In the genomic region with DNA sequence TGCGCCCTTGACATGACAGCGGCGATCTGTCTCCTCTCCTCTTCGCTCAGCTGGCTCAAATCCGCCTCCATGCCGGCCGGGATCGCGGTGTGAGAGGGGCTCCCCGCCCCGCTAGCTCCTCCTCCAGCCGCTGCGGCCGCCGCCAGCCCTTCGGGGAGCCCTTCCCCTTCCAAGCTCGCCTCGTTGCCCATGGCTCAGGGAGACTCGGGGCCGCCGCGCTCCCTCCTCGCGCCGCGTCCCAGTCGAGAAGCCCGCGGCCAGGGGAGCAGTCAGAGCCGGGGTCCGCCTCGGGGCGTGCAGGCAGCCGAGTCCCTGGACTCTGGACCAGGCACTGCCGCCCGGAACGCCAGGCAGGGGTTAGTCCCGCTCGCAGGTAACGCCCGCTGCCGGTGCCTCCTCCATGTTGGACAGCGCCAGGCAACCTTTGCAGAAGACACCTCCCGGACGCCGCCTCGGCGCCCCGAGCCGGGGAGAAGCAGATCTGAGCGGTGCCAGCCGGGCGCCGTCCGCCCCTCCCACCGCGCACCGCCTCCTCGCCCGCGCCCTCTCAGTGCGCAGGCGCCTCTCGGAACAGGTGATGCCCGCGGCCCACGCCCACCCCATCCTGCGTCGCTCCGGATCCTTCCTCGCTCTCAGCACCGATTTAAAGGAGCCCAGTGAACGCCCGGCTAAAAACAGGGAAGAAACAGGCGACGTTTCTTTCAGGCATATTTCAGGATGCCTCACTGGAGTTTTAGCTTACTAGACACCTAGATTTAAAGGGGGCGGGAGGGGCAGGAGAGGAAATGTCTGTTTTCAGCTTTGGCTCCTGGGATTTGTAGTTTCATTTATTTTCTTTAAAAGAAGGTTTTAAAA, we compare ENCODE assay signal across 8 cellular contexts. TPM values are rescaled to one million over a fixed set of nuclear protein-coding genes. Genes with fewer than 3 reads are reported as not detected.
DNase-seq lines count a peak whose midpoint lies in the region; ATAC-seq and TF ChIP-seq lines count a peak whose summit lies in the region.

A gene with protein sequence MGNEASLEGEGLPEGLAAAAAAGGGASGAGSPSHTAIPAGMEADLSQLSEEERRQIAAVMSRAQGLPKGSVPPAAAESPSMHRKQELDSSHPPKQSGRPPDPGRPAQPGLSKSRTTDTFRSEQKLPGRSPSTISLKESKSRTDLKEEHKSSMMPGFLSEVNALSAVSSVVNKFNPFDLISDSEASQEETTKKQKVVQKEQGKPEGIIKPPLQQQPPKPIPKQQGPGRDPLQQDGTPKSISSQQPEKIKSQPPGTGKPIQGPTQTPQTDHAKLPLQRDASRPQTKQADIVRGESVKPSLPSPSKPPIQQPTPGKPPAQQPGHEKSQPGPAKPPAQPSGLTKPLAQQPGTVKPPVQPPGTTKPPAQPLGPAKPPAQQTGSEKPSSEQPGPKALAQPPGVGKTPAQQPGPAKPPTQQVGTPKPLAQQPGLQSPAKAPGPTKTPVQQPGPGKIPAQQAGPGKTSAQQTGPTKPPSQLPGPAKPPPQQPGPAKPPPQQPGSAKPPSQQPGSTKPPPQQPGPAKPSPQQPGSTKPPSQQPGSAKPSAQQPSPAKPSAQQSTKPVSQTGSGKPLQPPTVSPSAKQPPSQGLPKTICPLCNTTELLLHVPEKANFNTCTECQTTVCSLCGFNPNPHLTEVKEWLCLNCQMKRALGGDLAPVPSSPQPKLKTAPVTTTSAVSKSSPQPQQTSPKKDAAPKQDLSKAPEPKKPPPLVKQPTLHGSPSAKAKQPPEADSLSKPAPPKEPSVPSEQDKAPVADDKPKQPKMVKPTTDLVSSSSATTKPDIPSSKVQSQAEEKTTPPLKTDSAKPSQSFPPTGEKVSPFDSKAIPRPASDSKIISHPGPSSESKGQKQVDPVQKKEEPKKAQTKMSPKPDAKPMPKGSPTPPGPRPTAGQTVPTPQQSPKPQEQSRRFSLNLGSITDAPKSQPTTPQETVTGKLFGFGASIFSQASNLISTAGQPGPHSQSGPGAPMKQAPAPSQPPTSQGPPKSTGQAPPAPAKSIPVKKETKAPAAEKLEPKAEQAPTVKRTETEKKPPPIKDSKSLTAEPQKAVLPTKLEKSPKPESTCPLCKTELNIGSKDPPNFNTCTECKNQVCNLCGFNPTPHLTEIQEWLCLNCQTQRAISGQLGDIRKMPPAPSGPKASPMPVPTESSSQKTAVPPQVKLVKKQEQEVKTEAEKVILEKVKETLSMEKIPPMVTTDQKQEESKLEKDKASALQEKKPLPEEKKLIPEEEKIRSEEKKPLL (N-terminal part only) (minus strand): TSS at position 483 of the 855 bp plus-strand sequence. CDS start 292 bp downstream, at position 191.

- BruUV-seq in Calu3 (replicated peaks; lab: Mats Ljungman, UMichigan) = no TSS peak

- intact Hi-C loops in Calu3 (cut with micrococcal nuclease; ENCODE audit: unreplicated experiment) = loop anchor here (10.0 kb wide), 1 partner anchor 348 kb away; no protein-coding TSS in a partner anchor
- intact Hi-C loops in activated naive CD4-positive, alpha-beta T cell treated with anti-CD3 and anti-CD28 coated beads for 36 hours (cut with micrococcal nuclease) = no loop called here

- TF ChIP-seq EP300 in tibial nerve (IDR thresholded peaks at IDR 0.05) = no peak

- peak within 1 kb of the TSS; percentile 85 for H3K4me3 Mint-ChIP-seq in Calu3 (ENCODE audit: low read depth, unreplicated experiment)
- H3K4me3 Mint-ChIP-seq in activated naive CD4-positive, alpha-beta T cell treated with anti-CD3 and anti-CD28 coated beads for 36 hours = peak within 1 kb of the TSS; percentile 50

- peaks cover 0 to 13% (median 3%) of the 10 kb centered on the region in 4 donors for H3K4me1 ChIP-seq in tibial nerve

- peak; percentile 92 for DNase-seq in Calu3
- peak; percentile 75 for DNase-seq in HuH-7 (ENCODE audit: low spot score)
- DNase-seq in OCI-M1 (lab: John Stamatoyannopoulos, UW) = peak; percentile 80
- DNase-seq in activated naive CD4-positive, alpha-beta T cell treated with anti-CD3 and anti-CD28 coated beads for 36 hours = peak; percentile 60
- peak; percentile 59 for DNase-seq in globus pallidus (ENCODE audit: low spot score)
- peak in 54 of 56 donors; percentile 8 to 89 (median 70) for DNase-seq in nucleus accumbens (lab: John Stamatoyannopoulos, UW)
- DNase-seq in tibial nerve (ENCODE audit: low spot score in 2 of 2) = no peak

- no peaks in the 10 kb centered on the region for H3K4me1 Mint-ChIP-seq in Calu3 (ENCODE audit: low read depth, unreplicated experiment)
- H3K4me1 Mint-ChIP-seq in activated naive CD4-positive, alpha-beta T cell treated with anti-CD3 and anti-CD28 coated beads for 36 hours (ENCODE audit: low read depth) = peaks cover 8% of the 10 kb centered on the region

- WGBS in tibial nerve, 2 donors = 1 to 2% methylated on average over 46 to 62 of the region's 77 CpGs

- no peaks in the 10 kb centered on the region for H3K36me3 ChIP-seq in tibial nerve

- CTCF ChIA-PET in Calu3 (lab: Charles Lee) = no interaction called here
- CTCF ChIA-PET in activated naive CD4-positive, alpha-beta T cell treated with anti-CD3 and anti-CD28 coated beads for 36 hours (lab: Charles Lee) = interaction anchor here (0.9 kb wide), 1 partner anchor 352 kb away, joined by 3 read pairs; no protein-coding TSS in a partner anchor

- H3K27me3 Mint-ChIP-seq in Calu3 (ENCODE audit: unreplicated experiment) = no peaks in the 10 kb centered on the region
- H3K27me3 Mint-ChIP-seq in activated naive CD4-positive, alpha-beta T cell treated with anti-CD3 and anti-CD28 coated beads for 36 hours (ENCODE audit: low read depth) = peaks cover 12% of the 10 kb centered on the region

- no peaks in the 10 kb centered on the region for H3K9me3 ChIP-seq in tibial nerve

- TF ChIP-seq POLR2A in tibial nerve (IDR thresholded peaks at IDR 0.05) = no peak

- peaks cover 16% of the 10 kb centered on the region for H3K36me3 Mint-ChIP-seq in Calu3 (ENCODE audit: insufficient read depth, unreplicated experiment)
- H3K36me3 Mint-ChIP-seq in activated naive CD4-positive, alpha-beta T cell treated with anti-CD3 and anti-CD28 coated beads for 36 hours (ENCODE audit: low read depth) = no peaks in the 10 kb centered on the region

- peak within 1 kb of the TSS; percentile 50 for H3K27ac Mint-ChIP-seq in Calu3 (ENCODE audit: unreplicated experiment)
- no peak within 1 kb of the TSS for H3K27ac Mint-ChIP-seq in activated naive CD4-positive, alpha-beta T cell treated with anti-CD3 and anti-CD28 coated beads for 36 hours

- peak within 1 kb of the TSS in 1 of 4 donors; percentile 61 for H3K27ac ChIP-seq in tibial nerve

- peak; percentile 75 for ATAC-seq in GM21529 (IDR thresholded peaks at IDR 0.05; ENCODE audit: unreplicated experiment)

- H3K9me3 Mint-ChIP-seq in Calu3 (ENCODE audit: low read depth, unreplicated experiment) = no peaks in the 10 kb centered on the region
- H3K9me3 Mint-ChIP-seq in activated naive CD4-positive, alpha-beta T cell treated with anti-CD3 and anti-CD28 coated beads for 36 hours = no peaks in the 10 kb centered on the region

- TF ChIP-seq CTCF in Calu3 (IDR thresholded peaks at IDR 0.05; ENCODE audit: unreplicated experiment) (no peak), tibial nerve (IDR thresholded peaks at IDR 0.05) (no peak)

- peak within 1 kb of the TSS; percentile 29 to 59 (median 48) for H3K4me3 ChIP-seq in tibial nerve

- peaks cover 0 to 22% of the 10 kb centered on the region in 2 donors for H3K27me3 ChIP-seq in tibial nerve

RNA-seq across cellular contexts. Expression of the gene that starts here (rescaled TPM):
- total RNA-seq in Calu3 (2022) (7.2 and 9.1 TPM in 2 replicates), tibial nerve (under 1 TPM; under 0.01 to 0.78 (median 0.52) TPM)
- total RNA-seq in activated naive CD4-positive, alpha-beta T cell treated with anti-CD3 and anti-CD28 coated beads for 36 hours = not detected

Comparison
In these comparisons a context has a peak if more than half of its experiments do, and no peak if none do; other contexts are left out.
1. Peak in DNase-seq in activated naive CD4-positive, alpha-beta T cell treated with anti-CD3 and anti-CD28 coated beads for 36 hours; RNA of the gene not detected or under 1 TPM.
2. DNase-seq: peak in Calu3 (single experiment), HuH-7 (single experiment), OCI-M1 (single experiment), globus pallidus (single experiment) and nucleus accumbens (54 of 56); none in tibial nerve (0 of 2).